Comparison of ENCODE assay signal across 8 cellular contexts in the genomic region with DNA sequence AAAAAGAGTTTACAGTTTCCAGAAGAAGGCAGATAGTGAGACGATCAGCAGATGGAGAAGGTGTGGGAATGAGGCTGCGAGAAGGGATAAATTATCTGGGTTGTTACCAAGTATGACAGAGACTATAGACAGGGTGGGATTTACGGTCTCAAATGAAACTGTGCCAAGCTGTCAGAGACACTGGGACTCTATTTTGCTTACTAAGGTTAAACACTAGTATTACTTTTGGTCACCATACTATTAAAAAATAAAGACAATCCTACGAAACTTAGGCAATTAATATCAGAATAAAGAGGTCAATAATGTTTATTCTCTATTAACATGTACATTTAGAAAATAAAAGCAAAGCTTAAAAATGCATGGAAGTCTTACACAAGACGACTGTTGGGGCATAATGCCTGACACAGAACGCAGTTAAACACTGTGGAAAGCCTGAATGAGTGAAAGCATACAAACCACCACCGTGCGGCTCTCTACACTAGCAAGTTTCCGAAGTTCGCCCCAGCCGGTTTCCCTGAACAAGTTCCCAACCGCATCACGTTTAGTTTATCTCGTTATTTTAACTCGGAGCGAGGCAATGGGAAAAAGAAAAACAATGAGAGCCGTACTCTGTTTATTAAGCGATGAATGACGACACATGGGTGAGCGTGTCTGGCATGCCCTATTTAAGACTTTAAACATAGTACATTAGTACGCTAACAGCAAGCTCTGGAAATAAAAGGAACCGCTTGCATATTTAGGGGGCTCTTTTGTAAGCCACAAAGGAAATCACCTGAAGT. TPM values are rescaled to one million over a fixed set of nuclear protein-coding genes. Genes with fewer than 3 reads are reported as not detected.
DNase-seq lines count a peak whose midpoint lies in the region; ATAC-seq, FAIRE-seq and TF ChIP-seq lines count a peak whose summit lies in the region.

No MANE protein-coding gene starts in this region.

- H3K36me3 ChIP-seq in ACC112 (ENCODE audit: insufficient read depth, low read length) (no peaks in the 10 kb centered on the region), stomach (peaks cover 0 to 26% (median 15%) of the 10 kb centered on the region in 4 donors)

- no peaks in the 10 kb centered on the region for H3K27me3 ChIP-seq in ACC112 (ENCODE audit: insufficient read depth, low read length)
- no peaks in the 10 kb centered on the region for H3K27me3 ChIP-seq in stomach

- H3K27ac ChIP-seq in ACC112 (ENCODE audit: low read depth, low read length) (peak overlapping the region; percentile 19; the same call in 1 of the 2 replicates), stomach (peak overlapping the region; percentile 77 to 91 (median 88))

- no peaks in the 10 kb centered on the region for H3K27me3 Mint-ChIP-seq in naive thymus-derived CD8-positive, alpha-beta T cell

- H3K9me3 ChIP-seq in stomach, result no peaks in the 10 kb centered on the region

- intact Hi-C loops in stomach (cut with DNase I; ENCODE audit: low total_unique reads), result no loop called here

- no peaks in the 10 kb centered on the region for H3K4me1 ChIP-seq in ACC112 (ENCODE audit: control insufficient read depth, insufficient read depth, low read length, unreplicated experiment)
- peaks cover 3 to 11% (median 6%) of the 10 kb centered on the region in 4 donors for H3K4me1 ChIP-seq in stomach

- TF ChIP-seq POLR2A in GM12892 (IDR thresholded peaks at IDR 0.05; ENCODE audit: low read depth, low read length), result no peak
- TF ChIP-seq POLR2A in stomach (IDR thresholded peaks at IDR 0.05), result no peak

- TF ChIP-seq CTCF in fibroblast of mammary gland (conservative IDR thresholded peaks at IDR 0.05; ENCODE audit: control insufficient read depth, insufficient read depth, low read depth, low read length) (peak; percentile 36), stomach (IDR thresholded peaks at IDR 0.05) (no peak)

- peak overlapping the region; percentile 50 to 92 (median 88) for H3K27ac Mint-ChIP-seq in naive thymus-derived CD8-positive, alpha-beta T cell

- H3K79me2 ChIP-seq in ACC112 (ENCODE audit: control insufficient read depth, insufficient read depth, low read length, unreplicated experiment), result peaks cover 3% of the 10 kb centered on the region

- peak; percentile 30 for DNase-seq in GM12892 (ENCODE audit: insufficient read length)
- DNase-seq in NCI-H526 treated with DMSO at 0.1 percent for 48 hours (lab: John Stamatoyannopoulos, UW), result peak; percentile 25
- DNase-seq in activated T-cell treated with anti-CD3 and anti-CD28 coated beads, Interleukin-2, amount 50 U/mL, for 1 hour, result peak; percentile 29
- peak; percentile 66 for DNase-seq in fibroblast of mammary gland (ENCODE audit: low read depth)
- peak in 8 of 10 donors; percentile 11 to 44 (median 17) for DNase-seq in naive thymus-derived CD8-positive, alpha-beta T cell
- DNase-seq in stomach, result peak; percentile 51

- peak overlapping the region; percentile 95 for H3K4me3 ChIP-seq in ACC112 (ENCODE audit: low read depth, low read length)
- peak overlapping the region; percentile 69 for H3K4me3 ChIP-seq in fibroblast of mammary gland (ENCODE audit: control insufficient read depth, low read depth, low read length)
- H3K4me3 ChIP-seq in stomach, result peak overlapping the region; percentile 56 to 82 (median 78)

- POLR2A ChIA-PET in naive thymus-derived CD8-positive, alpha-beta T cell (lab: Charles Lee), result interaction anchor here (0.5 to 2.4 kb wide), 5 partner anchors 12 to 223 kb away, joined by 3 to 7 read pairs (median 7); partner anchors contain the start of genes TCTN3 and ZNF518A

- peaks cover 0 to 24% (median 17%) of the 10 kb centered on the region in 4 donors for H3K4me1 Mint-ChIP-seq in naive thymus-derived CD8-positive, alpha-beta T cell

- no peak for FAIRE-seq in GM12892 (lab: Jason Lieb, UNC)

- no peaks in the 10 kb centered on the region for H3K9me3 Mint-ChIP-seq in naive thymus-derived CD8-positive, alpha-beta T cell

- 9 to 12% (median 10%) methylated on average over 22 of the region's 22 CpGs for WGBS in stomach, 5 donors

- H3K4me3 Mint-ChIP-seq in naive thymus-derived CD8-positive, alpha-beta T cell, result peak overlapping the region; percentile 90 to 96 (median 94)

- H3K36me3 Mint-ChIP-seq in naive thymus-derived CD8-positive, alpha-beta T cell, result no peaks in the 10 kb centered on the region

- TF ChIP-seq EP300 in stomach (IDR thresholded peaks at IDR 0.05), result no peak

- H2AFZ ChIP-seq in ACC112 (ENCODE audit: low read length, unreplicated experiment), result peak overlapping the region; percentile 94

- peak; percentile 33 for ATAC-seq in HG03025 (IDR thresholded peaks at IDR 0.05; ENCODE audit: low FRiP score, unreplicated experiment)
- peak; percentile 55 to 62 for ATAC-seq in naive thymus-derived CD8-positive, alpha-beta T cell

RNA-seq across cellular contexts. Expression of gene CC2D2B, which starts 0.9 kb away (rescaled TPM):
- 2.1 TPM for polyA plus RNA-seq in GM12892 (2012; ENCODE audit: missing spikeins)
- total RNA-seq in naive thymus-derived CD8-positive, alpha-beta T cell, result not detected
- under 1 TPM in 1 of 3 donors, not detected in 2; 0.36 TPM for polyA plus RNA-seq in naive thymus-derived CD8-positive, alpha-beta T cell
- 1 to 10 TPM in 3 of 5 donors, not detected in 2; 1.2 to 9.2 (median 5.1) TPM for total RNA-seq in stomach
- under 1 TPM in 2 of 3 donors, not detected in 1; 0.12 to 0.18 TPM for polyA plus RNA-seq in stomach

Comparison
In these comparisons a context has a peak if more than half of its experiments do, and no peak if none do; other contexts are left out.
1. Peak in every context shown above with its lines: DNase-seq, ATAC-seq, H3K4me3 ChIP-seq and H3K27ac ChIP-seq.